In genomic region chr3:114841515-114841914, GRCh38 we compare ENCODE assay signal across 15 cellular contexts.
A peak's percentile ranks its signal among the peaks of the same experiment; 100 is the strongest.
DNase-seq lines count a peak whose midpoint lies in the region; TF ChIP-seq lines count a peak whose summit lies in the region.
"Had no signal": no experiment of that assay in that cellular context is flagged by ENCODE, and none has a peak within 500 bp of the region (broad histone marks: within the 10 kb centered on the region; RNA-seq: fewer than 3 reads in every experiment).

No MANE protein-coding gene starts in this region.

- H3K27me3 ChIP-seq in mammary epithelial cell (ENCODE audit: insufficient read depth, low read length): no peaks in the 10 kb centered on the region

- intact Hi-C loops in mammary epithelial cell (cut with micrococcal nuclease): no loop called here

- in situ Hi-C loops in mammary epithelial cell (cut with MboI; ENCODE audit: low sequenced_read_pairs in 2 of 2): loop anchor here in 1 of 2 donors (25.0 kb wide), 1 partner anchor 321 kb away; no protein-coding TSS in a partner anchor

- H3K27ac ChIP-seq in mammary epithelial cell (ENCODE audit: insufficient read depth, low read depth, low read length): no peak overlapping the region
- H3K27ac ChIP-seq: SK-N-MC had no signal

- H3K4me2 ChIP-seq in mammary epithelial cell (ENCODE audit: insufficient read depth, low read depth, low read length): no peak overlapping the region

- WGBS in mammary epithelial cell (ENCODE audit: low coverage, missing lambda C conversion rate): 13% methylated on average over 1 of the region's 1 CpG

- H4K20me1 ChIP-seq in mammary epithelial cell (ENCODE audit: insufficient read depth, low read length): no peaks in the 10 kb centered on the region

- DNase-seq in ELR (ENCODE audit: low read depth) (peak; percentile 27), M059J (ENCODE audit: low read depth) (peak; percentile 26), mammary epithelial cell (peak; percentile 80), kidney tubule cell (ENCODE audit: low spot score) (peak; percentile 35), SHP77 (lab: John Stamatoyannopoulos, UW) (no peak), NCI-H1436 (lab: John Stamatoyannopoulos, UW) (no peak)
- no peak for DNase-seq in stimulated activated CD4-positive, alpha-beta T cell treated with anti-CD3 and anti-CD28 coated beads, Interleukin-4, amount 100 ng/mL, for 1 hour
- DNase-seq: C1 segment of cervical spinal cord, DMS 273 treated with DMSO at 0.1 percent for 48 hours, Karpas-422, NCI-H1105 treated with DMSO at 0.1 percent for 48 hours, NCI-H187, NCI-H446, OCI-M1 had no signal

- CTCF ChIA-PET in mammary epithelial cell (lab: Charles Lee; ENCODE audit: low non-redundant PET): no interaction called here

- no peaks in the 10 kb centered on the region for H3K36me3 ChIP-seq in mammary epithelial cell (ENCODE audit: insufficient read depth, low read length)

- no peak overlapping the region for H3K9ac ChIP-seq in mammary epithelial cell (ENCODE audit: insufficient read depth, low read length)

- H2AFZ ChIP-seq in mammary epithelial cell (ENCODE audit: low read depth, low read length): no peak overlapping the region

- no TSS peak for BruUV-seq in mammary epithelial cell (replicated peaks; lab: Mats Ljungman, UMichigan)

- dilution Hi-C loops in mammary epithelial cell (cut with HindIII; ENCODE audit: low sequenced_read_pairs): no loop called here

- no peak overlapping the region for H3K4me3 ChIP-seq in mammary epithelial cell (replicated peaks in 1 of 3; ENCODE audit: insufficient read depth in 1 of 3, low read depth in 2 of 3, low read length in 3 of 3)
- H3K4me3 ChIP-seq: SK-N-MC had no signal

- TF ChIP-seq CTCF in mammary epithelial cell (conservative IDR thresholded peaks at IDR 0.05 in 1 of 2, IDR thresholded peaks at IDR 0.05 in 1 of 2; ENCODE audit: extremely low read depth in 1 of 2, insufficient read depth in 1 of 2, low read depth in 1 of 2, low read length in 2 of 2): no peak

- no peaks in the 10 kb centered on the region for H3K4me1 ChIP-seq in mammary epithelial cell (ENCODE audit: insufficient read depth, low read length)

- no peaks in the 10 kb centered on the region for H3K9me3 ChIP-seq in mammary epithelial cell (replicated peaks; ENCODE audit: insufficient read depth, low read length)

- H3K79me2 ChIP-seq in mammary epithelial cell (ENCODE audit: insufficient read depth, low read length): no peaks in the 10 kb centered on the region

Comparison
In these comparisons a context has a peak if more than half of its experiments do, and no peak if none do; other contexts are left out.
1. DNase-seq: peak in ELR (single experiment), M059J (single experiment), mammary epithelial cell (single experiment) and kidney tubule cell (single experiment); none in stimulated activated CD4-positive, alpha-beta T cell treated with anti-CD3 and anti-CD28 coated beads, Interleukin-4, amount 100 ng/mL, for 1 hour (single experiment), SHP77 (0 of 2) and NCI-H1436 (single experiment).